30 cellular contexts compared by ENCODE assay signal in the genomic region with DNA sequence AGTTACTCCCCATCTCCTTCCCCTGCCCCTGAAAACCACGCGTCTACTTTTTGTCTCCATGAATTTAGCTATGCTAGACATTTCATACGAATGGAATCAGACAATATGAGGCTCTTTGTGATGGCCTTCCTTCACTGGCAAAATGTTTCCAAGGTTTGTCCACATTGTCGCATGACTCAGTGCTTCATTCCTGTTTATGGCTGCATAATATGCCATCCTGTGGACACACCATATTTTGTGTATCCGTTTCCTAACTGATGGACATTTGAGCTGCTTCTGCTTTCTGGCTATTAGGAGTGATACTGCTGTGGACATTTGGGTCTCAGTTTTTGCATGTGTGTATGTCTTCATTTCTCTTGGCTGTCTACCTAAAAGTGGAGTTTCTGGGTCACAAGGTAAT. TPM values are rescaled to one million over a fixed set of nuclear protein-coding genes. Genes with fewer than 3 reads are reported as not detected.
"Had no signal": no experiment of that assay in that cellular context is flagged by ENCODE, and none has a peak within 500 bp of the region (broad histone marks: within the 10 kb centered on the region; RNA-seq: fewer than 3 reads in every experiment).

No MANE protein-coding gene starts in this region.

- H3K4me1 ChIP-seq: colonic mucosa, esophagus muscularis mucosa, esophagus squamous epithelium, foreskin keratinocyte, gastrocnemius medialis, gastroesophageal sphincter had no signal

- H3K27ac Mint-ChIP-seq: dendritic cell treated with granulocyte-macrophage colony-stimulating factor and Interleukin-4, amounts not matched to agents 40 ng/mL and 50 ng/mL, for 4 days; effector memory CD8-positive, alpha-beta T cell; endodermal cell had no signal

- H3K4me3 ChIP-seq: colonic mucosa, coronary artery, dorsolateral prefrontal cortex, esophagus muscularis mucosa, esophagus squamous epithelium, gastrocnemius medialis, gastroesophageal sphincter, heart left ventricle, heart right ventricle had no signal

- H3K9me3 ChIP-seq: colonic mucosa, esophagus muscularis mucosa, esophagus squamous epithelium, gastrocnemius medialis, gastroesophageal sphincter, heart left ventricle, heart right ventricle had no signal

- DNase-seq: colonic mucosa; cortex of kidney; dermis blood vessel endothelial cell; dorsolateral prefrontal cortex; effector CD4-positive, alpha-beta T cell; effector CD8-positive, alpha-beta T cell; effector memory CD4-positive, alpha-beta T cell; effector memory CD8-positive, alpha-beta T cell; endodermal cell; erythroblast; esophagus squamous epithelium; foreskin fibroblast; foreskin keratinocyte; foreskin melanocyte; gastrocnemius medialis; glutamatergic neuron; head of caudate nucleus; heart left ventricle; heart right ventricle had no signal

- H3K4me1 Mint-ChIP-seq: endodermal cell had no signal

- H3K36me3 ChIP-seq: colonic mucosa, esophagus muscularis mucosa, esophagus squamous epithelium, gastrocnemius medialis, gastroesophageal sphincter, heart left ventricle, heart right ventricle had no signal

- H3K9me3 Mint-ChIP-seq: dendritic cell treated with granulocyte-macrophage colony-stimulating factor and Interleukin-4, amounts not matched to agents 40 ng/mL and 50 ng/mL, for 4 days; effector memory CD8-positive, alpha-beta T cell; endodermal cell had no signal

- H3K27me3 ChIP-seq: colonic mucosa, dorsolateral prefrontal cortex, heart left ventricle had no signal

- H3K4me3 Mint-ChIP-seq: dendritic cell treated with granulocyte-macrophage colony-stimulating factor and Interleukin-4, amounts not matched to agents 40 ng/mL and 50 ng/mL, for 4 days; effector memory CD8-positive, alpha-beta T cell; endodermal cell had no signal

- H3K27ac ChIP-seq: colonic mucosa, coronary artery, dorsolateral prefrontal cortex, epithelial cell of prostate, esophagus muscularis mucosa, esophagus squamous epithelium, foreskin keratinocyte, gastrocnemius medialis, gastroesophageal sphincter, heart left ventricle, heart right ventricle had no signal

- FAIRE-seq: colon, endometrium, endothelial cell of umbilical vein, frontal cortex had no signal

- ATAC-seq: effector memory CD8-positive, alpha-beta T cell; esophagus mucosa; foreskin keratinocyte; gastrocnemius medialis; gastroesophageal sphincter; heart left ventricle; heart right ventricle had no signal

RNA-seq across cellular contexts. Expression of a gene that starts 14.5 kb away (rescaled TPM):
- total RNA-seq: dermis blood vessel endothelial cell, epithelial cell of proximal tubule had no signal
